ENCODE assay signal across 8 cellular contexts in the genomic region with DNA sequence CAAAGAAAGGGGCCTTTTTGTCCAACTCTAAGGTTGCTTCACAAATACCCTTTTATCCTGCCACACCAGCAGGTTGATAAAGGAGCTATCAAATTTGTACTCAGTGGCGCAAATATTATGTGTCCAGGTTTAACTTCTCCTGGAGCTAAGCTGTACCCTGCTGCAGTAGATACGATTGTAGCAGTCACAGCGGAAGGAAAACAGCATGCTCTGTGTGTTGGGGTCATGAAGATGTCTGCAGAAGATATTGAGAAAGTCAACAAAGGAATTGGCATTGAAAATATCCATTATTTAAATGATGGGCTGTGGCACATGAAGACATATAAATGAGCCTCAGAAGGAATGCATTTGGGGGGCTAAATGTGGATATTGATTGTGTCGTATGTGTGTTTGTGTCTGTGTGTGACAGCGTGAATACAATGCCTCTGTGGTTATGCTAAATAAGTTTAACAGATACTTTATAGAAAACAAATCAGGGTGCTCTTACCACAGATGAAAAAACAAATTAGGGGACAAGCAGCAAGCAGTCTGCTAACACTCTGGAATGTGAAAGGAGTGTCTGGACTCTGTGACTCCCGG. TPM values are rescaled to one million over a fixed set of nuclear protein-coding genes. Genes with fewer than 3 reads are reported as not detected.
DNase-seq lines count a peak whose midpoint lies in the region; ATAC-seq, FAIRE-seq and TF ChIP-seq lines count a peak whose summit lies in the region.

No MANE protein-coding gene starts in this region.

- DNase-seq in activated T-cell treated with anti-CD3 and anti-CD28 coated beads, Interleukin-2, amount 50 U/mL, for 72 hours: no peak
- DNase-seq in activated T-cell treated with anti-CD3 and anti-CD28 coated beads, Interleukin-2, amount 50 U/mL, for 48 hours: no peak
- no peak for DNase-seq in GM12878 (ENCODE audit: low read depth, low spot score)
- no peak for DNase-seq in lower lobe of right lung
- no peak for DNase-seq in tibial nerve (ENCODE audit: low spot score in 2 of 2)
- DNase-seq in NOMO-1 treated with DMSO at 0.1 percent for 48 hours (lab: John Stamatoyannopoulos, UW; ENCODE audit: unreplicated experiment): no peak
- DNase-seq in stimulated activated CD4-positive, alpha-beta T cell treated with anti-CD3 and anti-CD28 coated beads, Interleukin-2, amount 100 ng/mL, for 24 hours: no peak

- RAD21 ChIA-PET in GM12878 (lab: Charles Lee; ENCODE audit: unreplicated experiment): interaction anchor here (1.3 kb wide), 1 partner anchor 168 kb away, joined by 3 read pairs; no protein-coding TSS in a partner anchor

- no peak for TF ChIP-seq RAD21 in GM12878 (IDR thresholded peaks at IDR 0.05; ENCODE audit: insufficient read depth, low read depth, low read length)

- TF ChIP-seq POLR2A in GM12878 (IDR thresholded peaks at IDR 0.05; ENCODE audit: low read depth, low read length) (no peak), tibial nerve (IDR thresholded peaks at IDR 0.05) (no peak)

- no peaks in the 10 kb centered on the region for H3K27me3 ChIP-seq in GM12878 (replicated peaks in 1 of 2; ENCODE audit: control insufficient read depth in 2 of 2, insufficient read depth in 2 of 2, low read length in 1 of 2)
- no peaks in the 10 kb centered on the region for H3K27me3 ChIP-seq in lower lobe of right lung (ENCODE audit: low read depth)
- no peaks in the 10 kb centered on the region for H3K27me3 ChIP-seq in tibial nerve

- peaks cover 35 to 37% of the 10 kb centered on the region in 2 experiments for H3K36me3 ChIP-seq in GM12878 (ENCODE audit: control insufficient read depth in 2 of 2, insufficient read depth in 2 of 2, low read length in 1 of 2)
- peaks cover 78% of the 10 kb centered on the region for H3K36me3 ChIP-seq in lower lobe of right lung
- peaks cover 0 to 68% (median 12%) of the 10 kb centered on the region in 3 donors for H3K36me3 ChIP-seq in tibial nerve

- peak overlapping the region; percentile 50; the same call in 1 of the 2 replicates for H3K4me2 ChIP-seq in GM12878 (ENCODE audit: control insufficient read depth, insufficient read depth)

- ATAC-seq in activated T-cell treated with anti-CD3 and anti-CD28 coated beads, Interleukin-2, amount 50 U/mL, for 72 hours (replicated peaks in 1 of 2): no peak
- ATAC-seq in GM12878: peak; percentile 20; the same call in 2 of the 3 replicates
- ATAC-seq in lower lobe of right lung: no peak
- no peak for ATAC-seq in GM19023 (IDR thresholded peaks at IDR 0.05; ENCODE audit: unreplicated experiment)

- H3K9ac ChIP-seq in GM12878 (ENCODE audit: control insufficient read depth, insufficient read depth, low read length): peak overlapping the region; percentile 73

- H3K27me3 Mint-ChIP-seq in activated T-cell treated with anti-CD3 and anti-CD28 coated beads, Interleukin-2, amount 50 U/mL, for 72 hours (ENCODE audit: low read depth): no peaks in the 10 kb centered on the region

- no peaks in the 10 kb centered on the region for H3K9me3 ChIP-seq in GM12878 (replicated peaks; ENCODE audit: control insufficient read depth, insufficient read depth, low read length)
- no peaks in the 10 kb centered on the region for H3K9me3 ChIP-seq in lower lobe of right lung
- no peaks in the 10 kb centered on the region for H3K9me3 ChIP-seq in tibial nerve

- H4K20me1 ChIP-seq in GM12878 (ENCODE audit: control insufficient read depth, insufficient read depth): no peaks in the 10 kb centered on the region

- no peak for TF ChIP-seq EP300 in GM12878 (IDR thresholded peaks at IDR 0.05; ENCODE audit: borderline replicate concordance in 1 of 2, control insufficient read depth in 1 of 2, low read depth in 2 of 2, low read length in 2 of 2)
- TF ChIP-seq EP300 in tibial nerve (IDR thresholded peaks at IDR 0.05): no peak

- H3K4me1 ChIP-seq in GM12878 (ENCODE audit: control insufficient read depth, insufficient read depth, low read length) (no peaks in the 10 kb centered on the region), lower lobe of right lung (peaks cover 28% of the 10 kb centered on the region), tibial nerve (peaks cover 0 to 48% (median 8%) of the 10 kb centered on the region in 4 donors)

- H3K4me1 Mint-ChIP-seq in activated T-cell treated with anti-CD3 and anti-CD28 coated beads, Interleukin-2, amount 50 U/mL, for 72 hours (ENCODE audit: low read depth): peaks cover 14% of the 10 kb centered on the region

- peaks cover 22% of the 10 kb centered on the region for H3K79me2 ChIP-seq in GM12878 (ENCODE audit: control insufficient read depth, insufficient read depth, low read length)

- CTCF ChIA-PET in GM12878 (lab: Yijun Ruan, JAX): interaction anchor here (1.0 to 1.6 kb wide), 3 partner anchors 13 to 175 kb away, joined by 3 to 4 read pairs (median 3); no protein-coding TSS in a partner anchor

- WGBS in GM12878 (ENCODE audit: insufficient coverage, insufficient replicate concordance, low lambda C conversion rate, missing lambda C conversion rate): 55% methylated on average over 6 of the region's 6 CpGs
- WGBS in tibial nerve, 2 donors: 40 to 41% methylated on average over 6 of the region's 6 CpGs

- H3K27ac ChIP-seq in GM12878 (ENCODE audit: control insufficient read depth, insufficient read depth): peak overlapping the region; percentile 62
- peak overlapping the region; percentile 90 for H3K27ac ChIP-seq in lower lobe of right lung
- peak overlapping the region; percentile 64 to 89 (median 82) for H3K27ac ChIP-seq in tibial nerve

- peaks cover 5 to 18% of the 10 kb centered on the region in 2 donors for H3K36me3 Mint-ChIP-seq in activated T-cell treated with anti-CD3 and anti-CD28 coated beads, Interleukin-2, amount 50 U/mL, for 72 hours (ENCODE audit: insufficient read depth in 2 of 2)

- SMC1A ChIA-PET in GM12878 (lab: Charles Lee; ENCODE audit: uncharacterized antibody, unreplicated experiment): interaction anchor here (1.8 kb wide), 1 partner anchor 65 kb away, joined by 5 read pairs; no protein-coding TSS in a partner anchor

- TSS peak; percentile 56 for BruUV-seq in GM12878 (replicated peaks; lab: Mats Ljungman, UMichigan)

- in situ Hi-C loops in GM12878 (cut with MboI): no loop called here

- intact Hi-C loops in GM12878 (cut with micrococcal nuclease; ENCODE audit: unreplicated experiment): no loop called here
- intact Hi-C loops in lower lobe of right lung (cut with DNase I): no loop called here

- FAIRE-seq in GM12878 (lab: Jason Lieb, UNC): peak; percentile 23

- H3K4me3 ChIP-seq in GM12878 (peak overlapping the region; percentile 73), lower lobe of right lung (peak overlapping the region; percentile 62), tibial nerve (peak overlapping the region; percentile 35 to 58 (median 50))

- no peaks in the 10 kb centered on the region for H3K9me3 Mint-ChIP-seq in activated T-cell treated with anti-CD3 and anti-CD28 coated beads, Interleukin-2, amount 50 U/mL, for 72 hours

- POLR2A ChIA-PET in GM12878 (lab: Charles Lee): interaction anchor here (0.5 to 1.6 kb wide), 3 partner anchors 25 to 32 kb away, joined by 3 to 5 read pairs (median 3); no protein-coding TSS in a partner anchor

- TF ChIP-seq CTCF in GM12878 (IDR thresholded peaks at IDR 0.05 in 2 of 3, conservative IDR thresholded peaks at IDR 0.05 in 1 of 3; ENCODE audit: control insufficient read depth in 2 of 3, extremely low read depth in 1 of 3, insufficient read depth in 1 of 3, low read depth in 3 of 3, low read length in 3 of 3): no peak
- no peak for TF ChIP-seq CTCF in lower lobe of right lung (IDR thresholded peaks at IDR 0.05)
- TF ChIP-seq CTCF in tibial nerve (IDR thresholded peaks at IDR 0.05): no peak

- H3K27ac Mint-ChIP-seq in activated T-cell treated with anti-CD3 and anti-CD28 coated beads, Interleukin-2, amount 50 U/mL, for 72 hours: peak overlapping the region; percentile 99

- peak overlapping the region; percentile 87 to 94 for H3K4me3 Mint-ChIP-seq in activated T-cell treated with anti-CD3 and anti-CD28 coated beads, Interleukin-2, amount 50 U/mL, for 72 hours

- H2AFZ ChIP-seq in GM12878 (ENCODE audit: control insufficient read depth, low read depth, low read length): no peak overlapping the region

RNA-seq across cellular contexts. Expression of a gene that starts 33.6 kb away (rescaled TPM):
- total RNA-seq in activated T-cell treated with anti-CD3 and anti-CD28 coated beads, Interleukin-2, amount 50 U/mL, for 72 hours: 100 to 1,000 TPM; 131 to 146 TPM
- 153 and 154 TPM in 2 replicates for total RNA-seq in GM12878 (2013; cell fraction: nucleolus; rRNA removed)
- total RNA-seq in GM12878 (2014; rRNA removed): 39.6 and 57.8 TPM in 2 replicates
- 59.2 and 62.5 TPM in 2 replicates for total RNA-seq in GM12878 (2014; rRNA removed; fragmentation: Illumina TruSeq; extraction: Trizol)
- total RNA-seq in GM12878 (2021): 106 and 123 TPM in 2 replicates
- 80.2 TPM for polyA plus RNA-seq in GM12878 (2011; ENCODE audit: low read depth)
- 48.7 and 89.4 TPM in 2 replicates for polyA plus RNA-seq in GM12878 (2011; rRNA removed)
- 77.5 and 90.4 TPM in 2 replicates for polyA plus RNA-seq in GM12878 (2011; cell fraction: cytosol; rRNA removed)
- 105 and 115 TPM in 2 replicates for polyA plus RNA-seq in GM12878 (2011; cell fraction: nucleus; rRNA removed)
- 77.8 and 94.7 TPM in 2 replicates for polyA plus RNA-seq in GM12878 (2012)
- polyA plus RNA-seq in GM12878 (2014; fragmentation: Illumina TruSeq; extraction: Trizol): 66.1 and 74.0 TPM in 2 replicates
- 10 to 100 TPM in 1 of 2 experiments, 1 to 10 TPM in 1; 4.8 to 17.5 TPM for polyA plus RNA-seq in GM12878 (2014; fragmentation: Nextera tagmentation; extraction: Ambion mirVana)
- 95.2 and 98.5 TPM in 2 replicates for polyA plus RNA-seq in GM12878 (2014; rRNA removed)
- 100 to 1,000 TPM; 177 to 185 TPM for polyA plus RNA-seq in GM12878 (2016; fragmentation: Nextera tagmentation; extraction: Ambion mirVana)
- polyA minus RNA-seq in GM12878 (2011; rRNA and poly(A)+ RNA removed): 91.0 and 95.2 TPM in 2 replicates
- 30.7 and 40.6 TPM in 2 replicates for polyA minus RNA-seq in GM12878 (2011; cell fraction: cytosol; rRNA and poly(A)+ RNA removed)
- polyA minus RNA-seq in GM12878 (2011; cell fraction: nucleus; rRNA and poly(A)+ RNA removed): 57.9 and 112 TPM in 2 replicates
- total RNA-seq in lower lobe of right lung: 134 TPM
- 10 to 100 TPM; 54.8 to 86.7 (median 75.8) TPM for total RNA-seq in tibial nerve

RNA-seq across cellular contexts. Expression of a gene that starts 57.3 kb away (rescaled TPM):
- total RNA-seq in activated T-cell treated with anti-CD3 and anti-CD28 coated beads, Interleukin-2, amount 50 U/mL, for 72 hours: 1 to 10 TPM in 1 of 2 donors, under 1 TPM in 1; 0.84 to 2.0 TPM
- total RNA-seq in GM12878 (2013; cell fraction: nucleolus; rRNA removed): 0.56 and 1.1 TPM in 2 replicates
- total RNA-seq in GM12878 (2014; rRNA removed) (0.38 and 0.56 TPM in 2 replicates), GM12878 (2014; rRNA removed; fragmentation: Illumina TruSeq; extraction: Trizol) (0.13 and 0.14 TPM in 2 replicates), GM12878 (2021) (0.49 and 1.0 TPM in 2 replicates), lower lobe of right lung (196 TPM), tibial nerve (100 to 1,000 TPM; 524 to 962 (median 571) TPM)
- not detected for polyA plus RNA-seq in GM12878 (2011; ENCODE audit: low read depth)
- polyA plus RNA-seq in GM12878 (2011; rRNA removed) (0.31 TPM in 1 of 2 replicates, not detected in the other), GM12878 (2014; fragmentation: Illumina TruSeq; extraction: Trizol) (not detected in 2 replicates), GM12878 (2014; fragmentation: Nextera tagmentation; extraction: Ambion mirVana) (under 1 TPM in 1 of 2 experiments, not detected in 1; 0.09 TPM), GM12878 (2014; rRNA removed) (0.46 and 0.71 TPM in 2 replicates), GM12878 (2016; fragmentation: Nextera tagmentation; extraction: Ambion mirVana) (1 to 10 TPM in 1 of 2 experiments, under 1 TPM in 1; 0.87 to 1.3 TPM)
- polyA plus RNA-seq in GM12878 (2011; cell fraction: cytosol; rRNA removed): 1.1 and 1.2 TPM in 2 replicates
- polyA plus RNA-seq in GM12878 (2011; cell fraction: nucleus; rRNA removed): 1.2 and 1.7 TPM in 2 replicates
- polyA plus RNA-seq in GM12878 (2012): 0.15 and 0.21 TPM in 2 replicates
- polyA minus RNA-seq in GM12878 (2011; rRNA and poly(A)+ RNA removed): 0.62 TPM in 1 of 2 replicates, not detected in the other
- 8.9 and 10.8 TPM in 2 replicates for polyA minus RNA-seq in GM12878 (2011; cell fraction: cytosol; rRNA and poly(A)+ RNA removed)
- 1.7 and 4.2 TPM in 2 replicates for polyA minus RNA-seq in GM12878 (2011; cell fraction: nucleus; rRNA and poly(A)+ RNA removed)

Comparison
In these comparisons a context has a peak if more than half of its experiments do, and no peak if none do; other contexts are left out.
1. RNA of a gene that starts 57.3 kb away (total RNA-seq): 524 to 962 TPM in tibial nerve and 196 TPM in lower lobe of right lung (single experiment); 0.84 to 2.0 TPM in activated T-cell treated with anti-CD3 and anti-CD28 coated beads, Interleukin-2, amount 50 U/mL, for 72 hours and 0.13 to 1.1 TPM in GM12878; every median in the first group is over 10 times any median in the second.
2. Peak in every context shown above with its lines, with median percentiles within 50 percentile points of each other: H3K27ac ChIP-seq and H3K4me3 ChIP-seq.